24 cellular contexts compared by ENCODE assay signal in genomic region chr13:37942929-37943328, GRCh38.
"Had no signal": no experiment of that assay in that cellular context is flagged by ENCODE, and none has a peak within 500 bp of the region (broad histone marks: within the 10 kb centered on the region; RNA-seq: fewer than 3 reads in every experiment).

No MANE protein-coding gene starts in this region.

- H3K9me3 ChIP-seq: MG63, SJSA1 had no signal

- H3K36me3 ChIP-seq: MG63, SJSA1 had no signal

- ATAC-seq: HepG2 had no signal

- H3K27me3 ChIP-seq: MG63 had no signal

- H3K4me1 ChIP-seq: SJSA1 had no signal

- H3K4me3 ChIP-seq: MG63, SJSA1, SK-N-MC had no signal

- H3K27ac ChIP-seq: SJSA1, SK-N-MC had no signal

- DNase-seq: IMR-90, Karpas-422, KG1, MG63, NCI-H1092, NCI-H1105 treated with DMSO at 0.1 percent for 48 hours, NCI-H1417 treated with DMSO at 0.1 percent for 48 hours, NCI-H146, NCI-H1694 treated with DMSO at 0.1 percent for 48 hours, NCI-H1930, NCI-H2081 treated with DMSO at 0.1 percent for 48 hours, NCI-H2171, NCI-H226, NCI-H446, NCI-H510A, NCI-H524 treated with DMSO at 0.1 percent for 48 hours, NCI-H69, NCI-H774, Right ventricle myocardium superior, RPMI8226, SIG-M5 had no signal
